ENCODE assay signal across 7 cellular contexts in genomic region chr1:211416628-211417323, GRCh38.
DNase-seq lines count a peak whose midpoint lies in the region; ATAC-seq and TF ChIP-seq lines count a peak whose summit lies in the region.
"Not testable (repeated sequence)": the region's sequence is repeated elsewhere in the genome, so short reads cannot be mapped to it uniquely, and the experiment has no call there.

No MANE protein-coding gene starts in this region.

- peaks cover 20% of the 10 kb centered on the region for H3K4me1 ChIP-seq in skeletal muscle satellite cell (ENCODE audit: control insufficient read depth, insufficient read depth, low read length)

- ATAC-seq in GM18870 (IDR thresholded peaks at IDR 0.05; ENCODE audit: unreplicated experiment) (peak; percentile 70), HG02981 (IDR thresholded peaks at IDR 0.05; ENCODE audit: unreplicated experiment) (peak; percentile 62)

- H3K4me1 Mint-ChIP-seq in chondrocyte (ENCODE audit: low read depth): peaks cover 29% of the 10 kb centered on the region

- H3K9me3 ChIP-seq in skeletal muscle satellite cell (replicated peaks; ENCODE audit: low read length): not testable (repeated sequence)

- not testable (repeated sequence) for TF ChIP-seq CTCF in chondrocyte (IDR thresholded peaks at IDR 0.05)

- H3K36me3 ChIP-seq in skeletal muscle satellite cell (ENCODE audit: insufficient read depth, low read length): not testable (repeated sequence)

- peak overlapping the region; percentile 64 for H3K4me3 Mint-ChIP-seq in chondrocyte (ENCODE audit: unreplicated experiment)

- peak overlapping the region; percentile 79 for H3K4me2 ChIP-seq in skeletal muscle satellite cell (ENCODE audit: low read length)

- not testable (repeated sequence) for H3K36me3 Mint-ChIP-seq in chondrocyte (ENCODE audit: low read depth)

- not testable (repeated sequence) for H3K27me3 Mint-ChIP-seq in chondrocyte (ENCODE audit: low read depth)

- H3K4me3 ChIP-seq in skeletal muscle satellite cell (ENCODE audit: low read length): peak overlapping the region; percentile 65

- H3K9me3 Mint-ChIP-seq in chondrocyte (ENCODE audit: low read depth): not testable (repeated sequence)

- H3K27ac Mint-ChIP-seq in chondrocyte (ENCODE audit: unreplicated experiment): peak overlapping the region; percentile 81

- not testable (repeated sequence) for H3K27me3 ChIP-seq in skeletal muscle satellite cell (ENCODE audit: control insufficient read depth, insufficient read depth, low read length)

- peak; percentile 58 for DNase-seq in NCI-H2196 (lab: John Stamatoyannopoulos, UW; ENCODE audit: unreplicated experiment)
- DNase-seq in activated CD4-positive, alpha-beta T cell treated with anti-CD3 and anti-CD28 coated beads, Interleukin-2, amount 50 U/mL, for 24 hours (ENCODE audit: low read depth in 1 of 2, low spot score in 1 of 2): peak; percentile 17 to 20
- not testable (repeated sequence) for DNase-seq in chondrocyte (ENCODE audit: low spot score)
- peak; percentile 61 for DNase-seq in iris pigment epithelial cell (ENCODE audit: low read depth)

- H3K9ac ChIP-seq in skeletal muscle satellite cell (ENCODE audit: low read depth, low read length): peak overlapping the region; percentile 69
